8 cellular contexts compared by ENCODE assay signal in genomic region chr14:105314287-105315185, GRCh38. TPM values are rescaled to one million over a fixed set of nuclear protein-coding genes. Genes with fewer than 3 reads are reported as not detected.
DNase-seq lines count a peak whose midpoint lies in the region; ATAC-seq and TF ChIP-seq lines count a peak whose summit lies in the region.

Gene PACS2 (plus strand): TSS chr14:105314748. CDS start chr14:105314919, 171 bp downstream.

- peaks cover 0 to 9% (median 0%) of the 10 kb centered on the region in 5 donors for H3K27me3 Mint-ChIP-seq in naive thymus-derived CD4-positive, alpha-beta T cell
- no peaks in the 10 kb centered on the region for H3K27me3 Mint-ChIP-seq in stimulated activated naive CD8-positive, alpha-beta T cell treated with anti-CD3 and anti-CD28 coated beads, Interleukin-15, Interleukin-2, amounts not matched to agents 100 ng/mL and 50 ng/mL, for 24 hours

- CTCF ChIA-PET in naive thymus-derived CD4-positive, alpha-beta T cell (lab: Charles Lee) = interaction anchor here (1.1 kb wide), 1 partner anchor 253 kb away, joined by 3 read pairs; no protein-coding TSS in a partner anchor

- peak within 1 kb of the TSS; percentile 89 for H3K4me2 ChIP-seq in fibroblast of lung (ENCODE audit: extremely low read depth, insufficient read depth, low read length)

- peaks cover 9 to 35% (median 23%) of the 10 kb centered on the region in 7 donors for H3K4me1 Mint-ChIP-seq in naive thymus-derived CD4-positive, alpha-beta T cell
- peaks cover 32% of the 10 kb centered on the region for H3K4me1 Mint-ChIP-seq in stimulated activated naive CD8-positive, alpha-beta T cell treated with anti-CD3 and anti-CD28 coated beads, Interleukin-15, Interleukin-2, amounts not matched to agents 100 ng/mL and 50 ng/mL, for 24 hours (ENCODE audit: low read depth)

- peak in 1 of 2 donors; percentile 29 for TF ChIP-seq POLR2A in Peyer's patch (IDR thresholded peaks at IDR 0.05)

- peak within 1 kb of the TSS; percentile 47 for H3K9ac ChIP-seq in HUES6 (ENCODE audit: low read length)
- H3K9ac ChIP-seq in fibroblast of lung (ENCODE audit: insufficient read depth, low read length) = peak within 1 kb of the TSS; percentile 62

- H3K27ac ChIP-seq in HUES6 (ENCODE audit: low read depth, low read length) (peak within 1 kb of the TSS; percentile 11; the same call in 1 of the 2 replicates), Peyer's patch (peak within 1 kb of the TSS; percentile 91 to 96 (median 94)), fibroblast of lung (ENCODE audit: insufficient read depth, low read length) (peak within 1 kb of the TSS; percentile 44)
- H3K27ac ChIP-seq in naive thymus-derived CD4-positive, alpha-beta T cell (ENCODE audit: low read depth, low read length) = peak within 1 kb of the TSS; percentile 68

- H3K4me1 ChIP-seq in HUES6 (ENCODE audit: control insufficient read depth, insufficient read depth, low read length) (peaks cover 27% of the 10 kb centered on the region), Peyer's patch (peaks cover 0 to 37% (median 14%) of the 10 kb centered on the region in 4 donors), fibroblast of lung (ENCODE audit: control insufficient read depth, extremely low read depth, insufficient read depth, low read length) (peaks cover 16% of the 10 kb centered on the region)
- peaks cover 13 to 21% of the 10 kb centered on the region in 2 donors for H3K4me1 ChIP-seq in naive thymus-derived CD4-positive, alpha-beta T cell (ENCODE audit: control insufficient read depth in 2 of 2, insufficient read depth in 2 of 2, low read length in 2 of 2)

- no peak for TF ChIP-seq CTCF in Peyer's patch (IDR thresholded peaks at IDR 0.05)
- no peak for TF ChIP-seq CTCF in fibroblast of lung (conservative IDR thresholded peaks at IDR 0.05 in 1 of 2, IDR thresholded peaks at IDR 0.05 in 1 of 2; ENCODE audit: low read depth in 1 of 2, low read length in 2 of 2)

- no peaks in the 10 kb centered on the region for H4K20me1 ChIP-seq in fibroblast of lung (ENCODE audit: control insufficient read depth, extremely low read depth, insufficient read depth, low read length)

- POLR2A ChIA-PET in naive thymus-derived CD4-positive, alpha-beta T cell (lab: Charles Lee) = interaction anchor here (0.6 to 5.6 kb wide), 8 partner anchors 9 to 175 kb away, joined by 3 to 58 read pairs (median 4); partner anchors contain the start of genes BRF1 and BTBD6

- peak within 1 kb of the TSS; percentile 58 for H2AFZ ChIP-seq in fibroblast of lung (ENCODE audit: low read length)

- peaks cover 0 to 2% (median 0%) of the 10 kb centered on the region in 11 donors for H3K9me3 Mint-ChIP-seq in naive thymus-derived CD4-positive, alpha-beta T cell
- H3K9me3 Mint-ChIP-seq in stimulated activated naive CD8-positive, alpha-beta T cell treated with anti-CD3 and anti-CD28 coated beads, Interleukin-15, Interleukin-2, amounts not matched to agents 100 ng/mL and 50 ng/mL, for 24 hours = no peaks in the 10 kb centered on the region

- peaks cover 11% of the 10 kb centered on the region for H3K79me2 ChIP-seq in fibroblast of lung (ENCODE audit: control insufficient read depth, insufficient read depth, low read length)

- H3K36me3 ChIP-seq in HUES6 (ENCODE audit: control insufficient read depth, insufficient read depth, low read length) (no peaks in the 10 kb centered on the region), Peyer's patch (no peaks in the 10 kb centered on the region), fibroblast of lung (ENCODE audit: control insufficient read depth, insufficient read depth, low read length) (no peaks in the 10 kb centered on the region)
- H3K36me3 ChIP-seq in naive thymus-derived CD4-positive, alpha-beta T cell (ENCODE audit: control insufficient read depth in 2 of 3, insufficient read depth in 3 of 3, low read length in 3 of 3) = no peaks in the 10 kb centered on the region

- intact Hi-C loops in naive thymus-derived CD4-positive, alpha-beta T cell (cut with micrococcal nuclease) = loop anchor here (1.0 to 10.0 kb wide), 8 partner anchors 13 to 293 kb away; partner anchors contain the start of genes BRF1 (in 2 of the 2), CDCA4 (in 1 of the 2), MTA1 (in 1 of the 2) and NUDT14 (in 1 of the 2)

- no peaks in the 10 kb centered on the region for H3K36me3 Mint-ChIP-seq in naive thymus-derived CD4-positive, alpha-beta T cell
- H3K36me3 Mint-ChIP-seq in stimulated activated naive CD8-positive, alpha-beta T cell treated with anti-CD3 and anti-CD28 coated beads, Interleukin-15, Interleukin-2, amounts not matched to agents 100 ng/mL and 50 ng/mL, for 24 hours (ENCODE audit: low read depth) = no peaks in the 10 kb centered on the region

- peak within 1 kb of the TSS; percentile 80 to 98 (median 89) for H3K4me3 Mint-ChIP-seq in naive thymus-derived CD4-positive, alpha-beta T cell
- peak within 1 kb of the TSS; percentile 84 for H3K4me3 Mint-ChIP-seq in stimulated activated naive CD8-positive, alpha-beta T cell treated with anti-CD3 and anti-CD28 coated beads, Interleukin-15, Interleukin-2, amounts not matched to agents 100 ng/mL and 50 ng/mL, for 24 hours

- H3K9me3 ChIP-seq in HUES6 (ENCODE audit: control insufficient read depth, insufficient read depth, low read depth, low read length) = 0 out of 2 replicates have a peak, but pooled peaks cover under 1% of the 10 kb centered on the region
- no peaks in the 10 kb centered on the region for H3K9me3 ChIP-seq in Peyer's patch
- no peaks in the 10 kb centered on the region for H3K9me3 ChIP-seq in fibroblast of lung (ENCODE audit: control insufficient read depth, insufficient read depth, low read depth, low read length)
- H3K9me3 ChIP-seq in naive thymus-derived CD4-positive, alpha-beta T cell (ENCODE audit: control insufficient read depth in 2 of 3, low read length in 3 of 3) = no peaks in the 10 kb centered on the region

- peak within 1 kb of the TSS; percentile 95 for H3K4me3 ChIP-seq in HUES6 (ENCODE audit: low read depth, low read length)
- H3K4me3 ChIP-seq in Peyer's patch = peak within 1 kb of the TSS; percentile 86 to 95 (median 90)
- H3K4me3 ChIP-seq in fibroblast of lung (replicated peaks in 1 of 4; ENCODE audit: control extremely low read depth in 1 of 4, insufficient read depth in 1 of 4, low read depth in 3 of 4, low read length in 4 of 4) = peak within 1 kb of the TSS; percentile 47 to 76 (median 66)
- H3K4me3 ChIP-seq in naive thymus-derived CD4-positive, alpha-beta T cell (ENCODE audit: low read length) = peak within 1 kb of the TSS; percentile 57

- peaks cover 13% of the 10 kb centered on the region; the same call in 1 of the 2 replicates for H3K27me3 ChIP-seq in HUES6 (ENCODE audit: control insufficient read depth, insufficient read depth, low read length)
- no peaks in the 10 kb centered on the region for H3K27me3 ChIP-seq in Peyer's patch
- no peaks in the 10 kb centered on the region for H3K27me3 ChIP-seq in fibroblast of lung (ENCODE audit: control insufficient read depth, insufficient read depth, low read length)
- no peaks in the 10 kb centered on the region for H3K27me3 ChIP-seq in naive thymus-derived CD4-positive, alpha-beta T cell (ENCODE audit: control insufficient read depth in 2 of 2, insufficient read depth in 2 of 2, low read length in 2 of 2)

- ATAC-seq in GM21360 (IDR thresholded peaks at IDR 0.05; ENCODE audit: unreplicated experiment) = peak; percentile 64
- ATAC-seq in naive thymus-derived CD4-positive, alpha-beta T cell = peak; percentile 89

- peak within 1 kb of the TSS; percentile 74 to 95 (median 89) for H3K27ac Mint-ChIP-seq in naive thymus-derived CD4-positive, alpha-beta T cell
- H3K27ac Mint-ChIP-seq in stimulated activated naive CD8-positive, alpha-beta T cell treated with anti-CD3 and anti-CD28 coated beads, Interleukin-15, Interleukin-2, amounts not matched to agents 100 ng/mL and 50 ng/mL, for 24 hours = peak within 1 kb of the TSS; percentile 73

- in situ Hi-C loops in Caki2 (cut with HindIII; ENCODE audit: low pct_unique_long_range_greater_than_20kb, low sequenced_read_pairs) = no loop called here

- DNase-seq in Caki2 (ENCODE audit: low read depth) = peak; percentile 45
- peak; percentile 73 to 88 (median 83) for DNase-seq in Peyer's patch
- peak; percentile 47 to 78 for DNase-seq in activated T-helper 1 cell treated with anti-CD3 and anti-CD28 coated beads, Interleukin-2, amount 50 U/mL, for 16 hours (ENCODE audit: low read depth in 1 of 2, low spot score in 1 of 2)
- peak; percentile 77 to 83 for DNase-seq in fibroblast of lung (ENCODE audit: low read depth in 2 of 2)
- DNase-seq in naive thymus-derived CD4-positive, alpha-beta T cell = peak; percentile 64 to 90 (median 86)

RNA-seq across cellular contexts. Expression of gene PACS2, which starts in this region (rescaled TPM):
- 23.2 and 30.0 TPM in 2 replicates for total RNA-seq in Caki2 (2014; rRNA removed; shearing (Covaris generic); ENCODE audit: low replicate concordance)
- 100 to 1,000 TPM in 3 of 4 donors, 10 to 100 TPM in 1; 77.2 to 158 (median 126) TPM for total RNA-seq in Peyer's patch
- total RNA-seq in fibroblast of lung = 36.2 and 52.5 TPM in 2 replicates
- 20.3 and 23.2 TPM in 2 replicates for polyA plus RNA-seq in fibroblast of lung
- 29.4 and 34.6 TPM in 2 replicates for polyA plus RNA-seq in fibroblast of lung (2012)
- polyA minus RNA-seq in fibroblast of lung (ENCODE audit: low replicate concordance) = 34.9 and 40.3 TPM in 2 replicates
- 10 to 100 TPM; 33.9 to 75.4 (median 72.3) TPM for total RNA-seq in naive thymus-derived CD4-positive, alpha-beta T cell
- polyA plus RNA-seq in naive thymus-derived CD4-positive, alpha-beta T cell = 1 to 10 TPM; 1.5 to 4.5 TPM

Comparison
In these comparisons a context has a peak if more than half of its experiments do, and no peak if none do; other contexts are left out.
1. Peak in every context shown above with its lines: DNase-seq, ATAC-seq, H3K4me3 ChIP-seq and H3K27ac ChIP-seq.
2. H3K27ac ChIP-seq: peak in every context shown above with its lines; median percentile 94 in Peyer's patch; 68 in naive thymus-derived CD4-positive, alpha-beta T cell; 44 in fibroblast of lung; 11 in HUES6.